In genomic region chr5:92838253-92838652, GRCh38 we compare ENCODE assay signal across 16 cellular contexts.
A peak's percentile ranks its signal among the peaks of the same experiment; 100 is the strongest.
DNase-seq lines count a peak whose midpoint lies in the region; ATAC-seq, FAIRE-seq and TF ChIP-seq lines count a peak whose summit lies in the region.
"Had no signal": no experiment of that assay in that cellular context is flagged by ENCODE, and none has a peak within 500 bp of the region (broad histone marks: within the 10 kb centered on the region; RNA-seq: fewer than 3 reads in every experiment).

No MANE protein-coding gene starts in this region.

- H3K27me3 ChIP-seq in OCI-LY3 (ENCODE audit: low read depth, low read length), result no peaks in the 10 kb centered on the region
- no peaks in the 10 kb centered on the region for H3K27me3 ChIP-seq in foreskin keratinocyte

- TF ChIP-seq CTCF in D721Med (IDR thresholded peaks at IDR 0.05; ENCODE audit: insufficient read depth, missing control alignments) (peak; percentile 32), OCI-LY3 (IDR thresholded peaks at IDR 0.05; ENCODE audit: low read depth, low read length) (peak; percentile 24; the same call in 1 of the 2 replicates), foreskin keratinocyte (conservative IDR thresholded peaks at IDR 0.05) (peak; percentile 39), omental fat pad (IDR thresholded peaks at IDR 0.05) (no peak)

- no peak overlapping the region for H3K27ac ChIP-seq in OCI-LY3 (ENCODE audit: low read length)
- H3K27ac ChIP-seq in foreskin keratinocyte, result no peak overlapping the region

- H3K9me3 Mint-ChIP-seq in effector memory CD8-positive, alpha-beta T cell, result peaks cover 5 to 25% of the 10 kb centered on the region in 2 donors

- H3K36me3 ChIP-seq in OCI-LY3 (replicated peaks; ENCODE audit: low read depth, low read length), result no peaks in the 10 kb centered on the region

- H3K79me2 ChIP-seq in OCI-LY3 (ENCODE audit: low read length), result no peaks in the 10 kb centered on the region

- no peaks in the 10 kb centered on the region for H4K20me1 ChIP-seq in OCI-LY3 (ENCODE audit: insufficient read depth, low read length)

- H3K4me3 Mint-ChIP-seq in effector memory CD8-positive, alpha-beta T cell, result no peak overlapping the region
- H3K4me3 Mint-ChIP-seq: activated CD8-positive, alpha-beta T cell treated with anti-CD3 and anti-CD28 coated beads, Interleukin-2, amount 10 ng/mL, durations not matched to agents 7 days and 5 days; activated naive CD8-positive, alpha-beta T cell; CD4-positive, alpha-beta T cell; T-cell had no signal

- no peaks in the 10 kb centered on the region for H3K36me3 Mint-ChIP-seq in effector memory CD8-positive, alpha-beta T cell (ENCODE audit: insufficient read depth)
- H3K36me3 Mint-ChIP-seq: activated naive CD8-positive, alpha-beta T cell; T-cell had no signal

- H2AFZ ChIP-seq in OCI-LY3 (ENCODE audit: low read depth, low read length), result no peak overlapping the region

- no peak overlapping the region for H3K27ac Mint-ChIP-seq in effector memory CD8-positive, alpha-beta T cell
- H3K27ac Mint-ChIP-seq: activated CD8-positive, alpha-beta T cell treated with anti-CD3 and anti-CD28 coated beads, Interleukin-2, amount 10 ng/mL, durations not matched to agents 7 days and 5 days; activated naive CD8-positive, alpha-beta T cell; CD4-positive, alpha-beta T cell; T-cell had no signal

- H3K4me1 Mint-ChIP-seq in effector memory CD8-positive, alpha-beta T cell (ENCODE audit: low read depth in 2 of 2), result no peaks in the 10 kb centered on the region
- H3K4me1 Mint-ChIP-seq: T-cell had no signal

- H3K4me1 ChIP-seq in OCI-LY3 (ENCODE audit: low read length), result no peaks in the 10 kb centered on the region
- H3K4me1 ChIP-seq in foreskin keratinocyte, result no peaks in the 10 kb centered on the region

- DNase-seq in D721Med (ENCODE audit: insufficient read length, low spot score) (no peak), HCEC 1CT (peak; percentile 47), foreskin keratinocyte (peak in 1 of 2 donors; percentile 11), omental fat pad (ENCODE audit: low spot score) (no peak), NCI-H1048 (lab: John Stamatoyannopoulos, UW) (no peak)
- DNase-seq in central memory CD4-positive, alpha-beta T cell, result no peak
- no peak for DNase-seq in effector memory CD8-positive, alpha-beta T cell
- DNase-seq: activated CD8-positive, alpha-beta T cell treated with anti-CD3 and anti-CD28 coated beads, Interleukin-2, amount 10 ng/mL, durations not matched to agents 7 days and 5 days; CD4-positive, alpha-beta T cell; effector memory CD4-positive, alpha-beta T cell; NCI-H226; T-cell; trophoblast cell had no signal

- no peak overlapping the region for H3K9ac ChIP-seq in OCI-LY3 (ENCODE audit: low read length)

- ATAC-seq in foreskin keratinocyte, result no peak
- ATAC-seq in effector memory CD8-positive, alpha-beta T cell (replicated peaks), result no peak
- no peak for ATAC-seq in omental fat pad (ENCODE audit: low FRiP score)
- ATAC-seq: activated CD8-positive, alpha-beta T cell treated with anti-CD3 and anti-CD28 coated beads, Interleukin-2, amount 10 ng/mL, durations not matched to agents 7 days and 5 days; T-cell had no signal

- no peak overlapping the region for H3K4me3 ChIP-seq in OCI-LY3 (ENCODE audit: low read length)

- H3K27me3 Mint-ChIP-seq in effector memory CD8-positive, alpha-beta T cell, result no peaks in the 10 kb centered on the region
- H3K27me3 Mint-ChIP-seq: activated naive CD8-positive, alpha-beta T cell; CD4-positive, alpha-beta T cell; T-cell had no signal

- H3K9me3 ChIP-seq in OCI-LY3 (ENCODE audit: insufficient read depth, low read length), result no peaks in the 10 kb centered on the region

- H3K4me2 ChIP-seq in OCI-LY3 (ENCODE audit: low read length), result no peak overlapping the region

- FAIRE-seq in D721Med (lab: Jason Lieb, UNC), result no peak
- FAIRE-seq: GM12891 had no signal

Comparison
In these comparisons a context has a peak if more than half of its experiments do, and no peak if none do; other contexts are left out.
1. CTCF ChIP-seq: peak in D721Med (single experiment), OCI-LY3 (single experiment) and foreskin keratinocyte (single experiment); none in omental fat pad (0 of 3).